ENCODE assay signal across 10 cellular contexts in the genomic region with DNA sequence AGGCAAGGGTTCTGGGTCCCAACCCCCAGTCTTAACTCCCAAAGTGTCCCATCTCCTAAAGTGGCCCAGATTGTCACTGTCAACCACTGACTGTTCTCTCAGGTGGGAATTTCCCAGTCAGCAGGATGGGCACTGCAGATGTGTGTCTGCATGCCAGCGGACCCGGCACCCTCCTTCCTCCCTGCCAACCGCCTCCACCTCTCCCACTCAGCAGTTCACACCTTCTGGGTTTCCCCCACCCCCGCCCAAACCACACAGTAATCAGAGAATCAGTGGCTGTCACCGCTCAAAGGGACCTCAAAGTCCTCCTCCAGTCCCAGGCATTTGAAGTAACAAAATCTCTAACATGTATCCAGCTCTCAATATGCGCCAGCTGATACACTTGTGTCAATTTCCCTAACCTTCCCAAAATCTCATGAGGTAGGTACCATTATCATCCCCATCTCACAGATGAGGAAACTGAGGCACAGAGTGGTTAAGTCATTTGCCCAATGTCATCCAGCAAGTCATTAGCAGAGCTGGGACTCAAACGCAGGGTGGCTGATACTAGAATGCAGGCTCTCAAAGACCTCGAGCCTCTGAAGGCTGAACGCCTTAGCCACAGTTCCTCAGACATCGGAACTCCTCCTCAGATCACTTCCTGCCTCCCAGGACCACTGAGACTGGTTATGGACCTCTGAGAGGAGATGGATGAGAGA. TPM values are rescaled to one million over a fixed set of nuclear protein-coding genes. Genes with fewer than 3 reads are reported as not detected.
DNase-seq lines count a peak whose midpoint lies in the region; ATAC-seq, FAIRE-seq and TF ChIP-seq lines count a peak whose summit lies in the region.
"Had no signal": no experiment of that assay in that cellular context is flagged by ENCODE, and none has a peak within 500 bp of the region (broad histone marks: within the 10 kb centered on the region; RNA-seq: fewer than 3 reads in every experiment).

No MANE protein-coding gene starts in this region.

- no peak for ATAC-seq in HG02588 (IDR thresholded peaks at IDR 0.05; ENCODE audit: unreplicated experiment)
- no peak for ATAC-seq in GM21825 (IDR thresholded peaks at IDR 0.05; ENCODE audit: unreplicated experiment)

- no peak for FAIRE-seq in frontal cortex (lab: Jason Lieb, UNC)
- FAIRE-seq: D721Med had no signal

- DNase-seq in activated CD4-positive, alpha-beta T cell treated with anti-CD3 and anti-CD28 coated beads, Interleukin-2, amount 50 U/mL, for 48 hours: peak; percentile 88 to 91
- DNase-seq in central memory CD4-positive, alpha-beta T cell: peak; percentile 89
- DNase-seq in stimulated activated CD8-positive, alpha-beta memory T cell treated with anti-CD3 and anti-CD28 coated beads, Interleukin-15, amount 100 ng/mL, for 1 hour (ENCODE audit: low read depth): peak; percentile 63
- DNase-seq in frontal cortex (ENCODE audit: low spot score in 2 of 2) (no peak), NCI-H187 (lab: John Stamatoyannopoulos, UW) (no peak)
- DNase-seq: cerebellar nuclear complex had no signal

- TF ChIP-seq POLR2A in GM19099 (IDR thresholded peaks at IDR 0.05; ENCODE audit: extremely low read depth, insufficient read length, low read depth): peak; percentile 18

RNA-seq across cellular contexts. Expression of a gene that starts 4.8 kb away (rescaled TPM):
- not detected for total RNA-seq in frontal cortex

Comparison
In these comparisons a context has a peak if more than half of its experiments do, and no peak if none do; other contexts are left out.
1. DNase-seq: peak in activated CD4-positive, alpha-beta T cell treated with anti-CD3 and anti-CD28 coated beads, Interleukin-2, amount 50 U/mL, for 48 hours (2 of 2), central memory CD4-positive, alpha-beta T cell (single experiment) and stimulated activated CD8-positive, alpha-beta memory T cell treated with anti-CD3 and anti-CD28 coated beads, Interleukin-15, amount 100 ng/mL, for 1 hour (single experiment); none in frontal cortex (0 of 2) and NCI-H187 (0 of 2).